Comparison of ENCODE assay signal across 8 cellular contexts in genomic region chr16:3878610-3879009, GRCh38. TPM values are rescaled to one million over a fixed set of nuclear protein-coding genes. Genes with fewer than 3 reads are reported as not detected.
DNase-seq lines count a peak whose midpoint lies in the region; ATAC-seq, FAIRE-seq and TF ChIP-seq lines count a peak whose summit lies in the region.

No MANE protein-coding gene starts in this region.

- intact Hi-C loops in ovary (cut with DNase I), result loop anchor here in 2 of 4 donors (5.0 to 10.0 kb wide), 3 partner anchors 74 to 186 kb away; no protein-coding TSS in a partner anchor

- CTCF ChIA-PET in H1 (lab: Charles Lee; ENCODE audit: partially characterized antibody), result interaction anchor here (1.0 to 1.2 kb wide), 2 partner anchors 55 to 375 kb away, joined by 3 read pairs; no protein-coding TSS in a partner anchor

- no peaks in the 10 kb centered on the region for H3K36me3 ChIP-seq in ES-I3 (ENCODE audit: insufficient read depth, low read length)
- peaks cover 21% of the 10 kb centered on the region for H3K36me3 ChIP-seq in NT2/D1 (ENCODE audit: insufficient read depth, insufficient read length, low read length)
- peaks cover 0 to 4% (median 0%) of the 10 kb centered on the region in 4 experiments; a peak in 1 of 8 replicates for H3K36me3 ChIP-seq in H1 (ENCODE audit: control insufficient read depth in 2 of 4, insufficient read depth in 4 of 4, low read length in 3 of 4)
- no peaks in the 10 kb centered on the region for H3K36me3 ChIP-seq in ovary

- TF ChIP-seq RAD21 in H1 (IDR thresholded peaks at IDR 0.05 in 1 of 2, conservative IDR thresholded peaks at IDR 0.05 in 1 of 2; ENCODE audit: low read depth in 2 of 2, low read length in 2 of 2), result no peak

- H3K4me1 ChIP-seq in ES-I3 (ENCODE audit: insufficient read depth, low read length) (0 out of 2 replicates have a peak, but pooled peaks cover 6% of the 10 kb centered on the region), NT2/D1 (ENCODE audit: insufficient read depth, insufficient read length) (peaks cover 10% of the 10 kb centered on the region), H1 (replicated peaks in 1 of 4; ENCODE audit: control insufficient read depth in 3 of 4, insufficient read depth in 4 of 4, low read length in 3 of 4) (peaks cover 4 to 13% (median 7%) of the 10 kb centered on the region in 4 experiments), ovary (ENCODE audit: insufficient read depth) (peaks cover 24% of the 10 kb centered on the region)

- POLR2A ChIA-PET in H1 (lab: Charles Lee; ENCODE audit: partially characterized antibody), result interaction anchor here (0.6 to 2.2 kb wide), 11 partner anchors 8 to 383 kb away, joined by 3 to 6 read pairs (median 4); partner anchors contain the start of gene TRAP1

- ATAC-seq in GM21786 (IDR thresholded peaks at IDR 0.05; ENCODE audit: unreplicated experiment) (no peak), HG02852 (IDR thresholded peaks at IDR 0.05; ENCODE audit: unreplicated experiment) (no peak)

- H2BK12ac ChIP-seq in H1 (ENCODE audit: low read depth, low read length), result no peak overlapping the region

- H3K9ac ChIP-seq in ES-I3 (ENCODE audit: low read depth, low read length) (peak overlapping the region; percentile 61; the same call in 1 of the 2 replicates), NT2/D1 (ENCODE audit: insufficient read length, low read depth) (no peak overlapping the region), H1 (replicated peaks in 1 of 4; ENCODE audit: extremely low read depth in 1 of 4, low read depth in 3 of 4, low read length in 3 of 4) (no peak overlapping the region; a peak in 1 of 7 replicates)

- H4K5ac ChIP-seq in H1 (ENCODE audit: insufficient read length, low read depth, low read length), result no peak overlapping the region

- whole genome bisulfite sequencing in H1 (ENCODE audit: extremely low coverage in 1 of 2, insufficient coverage in 1 of 2, insufficient read length in 1 of 2, insufficient replicate concordance in 2 of 2, low coverage in 1 of 2, low lambda C conversion rate in 2 of 2, missing lambda C conversion rate in 1 of 2), 2 experiments, result 90% methylated on average over 8 of the region's 8 CpGs; no CpG with 5 or more reads in 1 of the 2 experiments
- 2 to 4% (median 4%) methylated on average over 8 of the region's 8 CpGs for WGBS in ovary, 3 donors

- H2BK20ac ChIP-seq in H1 (ENCODE audit: low read length), result no peak overlapping the region

- H3K23me2 ChIP-seq in H1 (ENCODE audit: low read depth, low read length), result peaks cover 11% of the 10 kb centered on the region

- H3K9me3 ChIP-seq in ES-I3 (ENCODE audit: control insufficient read depth, insufficient read depth, low read length), result no peaks in the 10 kb centered on the region
- H3K9me3 ChIP-seq in NT2/D1 (ENCODE audit: insufficient read depth, low read length), result no peaks in the 10 kb centered on the region
- H3K9me3 ChIP-seq in H1 (ENCODE audit: insufficient read depth in 2 of 2, low read depth in 1 of 2, low read length in 1 of 2), result no peaks in the 10 kb centered on the region
- H3K9me3 ChIP-seq in ovary, result no peaks in the 10 kb centered on the region

- H3K27ac ChIP-seq in H1 (ENCODE audit: low read depth, low read length) (no peak overlapping the region), ovary (no peak overlapping the region)

- no peak overlapping the region for H3K18ac ChIP-seq in H1 (ENCODE audit: extremely low read depth, low read length)

- H3K4me2 ChIP-seq in H1 (ENCODE audit: insufficient read depth in 1 of 2, low read depth in 2 of 2, low read length in 2 of 2), result peak overlapping the region; percentile 94 to 99

- no peak for TF ChIP-seq CTCF in H1 (IDR thresholded peaks at IDR 0.05; ENCODE audit: control extremely low read depth in 1 of 3, insufficient read depth in 1 of 3, low read depth in 1 of 3, low read length in 3 of 3)
- no peak for TF ChIP-seq CTCF in ovary (IDR thresholded peaks at IDR 0.05)

- no peak overlapping the region for H3K14ac ChIP-seq in H1 (ENCODE audit: insufficient read length)

- no peak overlapping the region for H4K91ac ChIP-seq in H1 (replicated peaks; ENCODE audit: insufficient read length, low read length)

- TF ChIP-seq EP300 in H1 (IDR thresholded peaks at IDR 0.05; ENCODE audit: borderline replicate concordance in 1 of 2, low read depth in 2 of 2, low read length in 2 of 2) (no peak), ovary (IDR thresholded peaks at IDR 0.05) (no peak)

- no peak for FAIRE-seq in H1 (lab: Jason Lieb, UNC)

- no peak overlapping the region for H3K4ac ChIP-seq in H1 (replicated peaks; ENCODE audit: insufficient read length, low read depth, low read length)

- TF ChIP-seq POLR2A in H1 (IDR thresholded peaks at IDR 0.05; ENCODE audit: control extremely low read depth in 1 of 2, low read depth in 2 of 2, low read length in 2 of 2) (no peak), ovary (IDR thresholded peaks at IDR 0.05) (no peak)

- H4K20me1 ChIP-seq in H1 (replicated peaks in 1 of 2; ENCODE audit: control insufficient read depth in 1 of 2, insufficient read depth in 2 of 2, low read length in 2 of 2), result peaks cover 46% of the 10 kb centered on the region in 2 experiments

- no peak for DNase-seq in NT2/D1 (ENCODE audit: low read depth, low spot score)
- no peak for DNase-seq in H1 (ENCODE audit: low read depth in 1 of 2, low spot score in 2 of 2)
- DNase-seq in ovary, result no peak
- DNase-seq in activated gamma-delta T cell (lab: John Stamatoyannopoulos, UW), result no peak
- no peak for DNase-seq in cerebellar cortex (ENCODE audit: low spot score)

- no peak overlapping the region for H2BK120ac ChIP-seq in H1 (replicated peaks; ENCODE audit: low read depth, low read length)

- H3K79me1 ChIP-seq in H1 (ENCODE audit: low read depth, low read length), result peaks cover 17% of the 10 kb centered on the region

- no peak overlapping the region for H4K8ac ChIP-seq in H1 (ENCODE audit: extremely low read depth, insufficient read depth, low read length)

- peak overlapping the region; percentile 89 for H3K4me3 ChIP-seq in NT2/D1 (ENCODE audit: insufficient read length, low read depth)
- peak overlapping the region; percentile 6 to 87 (median 80); a peak in 5 of 8 replicates for H3K4me3 ChIP-seq in H1 (ENCODE audit: extremely low read depth in 1 of 4, insufficient read depth in 2 of 4, low read depth in 3 of 4, low read length in 4 of 4)
- peak overlapping the region; percentile 99 for H3K4me3 ChIP-seq in ovary

- no peak overlapping the region for H2BK15ac ChIP-seq in H1 (ENCODE audit: low read length)

- no peak overlapping the region for H2AFZ ChIP-seq in H1 (ENCODE audit: low read length)

- no peak overlapping the region for H3K56ac ChIP-seq in H1 (replicated peaks; ENCODE audit: insufficient read length, low read depth, low read length)

- no peak overlapping the region for H2AK5ac ChIP-seq in H1 (ENCODE audit: low read depth, low read length)

- H3K23ac ChIP-seq in H1 (ENCODE audit: insufficient read length), result no peak overlapping the region

- no peak overlapping the region for H2BK5ac ChIP-seq in H1 (ENCODE audit: low read depth, low read length)

- peaks cover 35 to 59% of the 10 kb centered on the region in 2 experiments for H3K79me2 ChIP-seq in H1 (ENCODE audit: control insufficient read depth in 1 of 2, insufficient read depth in 2 of 2, low read length in 2 of 2)

- no peaks in the 10 kb centered on the region for H3K27me3 ChIP-seq in NT2/D1 (ENCODE audit: insufficient read depth, insufficient read length)
- no peaks in the 10 kb centered on the region; a peak in 1 of 7 replicates for H3K27me3 ChIP-seq in H1 (replicated peaks in 1 of 4; ENCODE audit: control insufficient read depth in 3 of 4, extremely low read depth in 1 of 4, insufficient read depth in 3 of 4, low read length in 3 of 4)
- H3K27me3 ChIP-seq in ovary, result no peaks in the 10 kb centered on the region

TF ChIP-seq in H1, 55 proteins besides CTCF, POLR2A, EP300 and RAD21:
- TF ChIP-seq MAX (IDR thresholded peaks at IDR 0.05) (no peak), NANOG (IDR thresholded peaks at IDR 0.05; ENCODE audit: insufficient read depth, low read depth, low read length, poor library complexity, severe bottlenecking) (no peak)

RNA-seq across cellular contexts. Expression of gene CREBBP, which starts 1.9 kb away (rescaled TPM):
- total RNA-seq in H1 (2021; fragmentation: NEBNext Ultra II Directional; extraction: Animal tissue kit (Norgen Biotek cat#: 25700)), result 60.1 and 66.1 TPM in 2 replicates
- 10.0 and 15.9 TPM in 2 replicates for polyA plus RNA-seq in H1 (2011; rRNA removed)
- polyA plus RNA-seq in H1 (2011; cell fraction: cytosol; rRNA removed), result 7.3 TPM
- polyA plus RNA-seq in H1 (2011; cell fraction: nucleus; rRNA removed), result 28.2 TPM
- 25.6 to 34.1 TPM (median 29.2 TPM) in 4 replicates for polyA plus RNA-seq in H1 (2012, experiment 1 of 2)
- polyA plus RNA-seq in H1 (2012, experiment 2 of 2), result 5.6 TPM
- polyA plus RNA-seq in H1 (2013, experiment 1 of 2), result 20.5 TPM
- 18.9 TPM for polyA plus RNA-seq in H1 (2013, experiment 2 of 2)
- polyA minus RNA-seq in H1 (2011; rRNA and poly(A)+ RNA removed), result 29.5 and 35.0 TPM in 2 replicates
- 50.9 TPM for polyA minus RNA-seq in H1 (2011; cell fraction: cytosol; rRNA and poly(A)+ RNA removed)
- 57.2 TPM for polyA minus RNA-seq in H1 (2011; cell fraction: nucleus; rRNA and poly(A)+ RNA removed)
- total RNA-seq in ovary, result 10 to 100 TPM; 50.3 to 94.5 (median 78.3) TPM
- 10 to 100 TPM; 35.6 to 81.5 TPM for polyA plus RNA-seq in ovary
